In the genomic region with DNA sequence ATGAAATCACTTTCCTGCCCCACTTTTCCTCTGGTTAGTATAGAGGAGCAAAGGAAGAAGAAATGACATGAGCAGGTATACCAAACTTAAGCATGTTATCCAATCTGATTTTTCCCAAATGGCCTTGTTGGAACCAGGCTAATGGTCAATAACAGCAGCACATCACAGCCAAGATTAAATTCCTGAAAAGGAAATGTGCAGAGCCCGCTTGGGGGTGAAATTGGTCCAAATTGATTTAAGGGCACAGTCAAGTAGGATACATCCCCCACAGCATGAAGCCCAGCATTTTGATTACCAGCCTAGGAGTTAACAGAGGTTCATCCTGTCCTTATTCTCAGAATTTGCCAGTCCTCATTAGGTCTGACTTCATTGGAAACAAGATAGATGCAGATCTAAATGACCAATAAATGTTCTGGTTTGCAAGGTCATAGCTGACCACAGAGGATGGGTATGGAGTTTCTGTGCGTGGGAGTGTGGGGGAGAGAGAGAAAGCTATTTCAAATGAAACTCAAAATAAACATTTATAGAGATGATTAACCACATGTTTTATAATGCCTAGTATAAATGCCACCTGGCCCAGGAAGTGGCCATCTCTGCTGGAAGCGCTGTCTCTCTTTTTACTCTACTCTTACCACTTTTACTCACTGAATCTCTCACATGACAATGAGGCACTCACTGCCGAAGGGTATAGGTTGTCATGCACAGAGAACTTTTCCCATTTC, we compare ENCODE assay signal across 1 cellular context.
TF ChIP-seq lines count a peak whose summit lies in the region.

No MANE protein-coding gene starts in this region.

TF ChIP-seq in IMR-90, 13 proteins besides CTCF, POLR2A, EP300 and RAD21:
- TF ChIP-seq MAFK (IDR thresholded peaks at IDR 0.05; ENCODE audit: low read depth, low read length) (no peak), RCOR1 (IDR thresholded peaks at IDR 0.05; ENCODE audit: insufficient replicate concordance, low read length) (peak; percentile 37)
